ENCODE assay signal across 13 cellular contexts in the genomic region with DNA sequence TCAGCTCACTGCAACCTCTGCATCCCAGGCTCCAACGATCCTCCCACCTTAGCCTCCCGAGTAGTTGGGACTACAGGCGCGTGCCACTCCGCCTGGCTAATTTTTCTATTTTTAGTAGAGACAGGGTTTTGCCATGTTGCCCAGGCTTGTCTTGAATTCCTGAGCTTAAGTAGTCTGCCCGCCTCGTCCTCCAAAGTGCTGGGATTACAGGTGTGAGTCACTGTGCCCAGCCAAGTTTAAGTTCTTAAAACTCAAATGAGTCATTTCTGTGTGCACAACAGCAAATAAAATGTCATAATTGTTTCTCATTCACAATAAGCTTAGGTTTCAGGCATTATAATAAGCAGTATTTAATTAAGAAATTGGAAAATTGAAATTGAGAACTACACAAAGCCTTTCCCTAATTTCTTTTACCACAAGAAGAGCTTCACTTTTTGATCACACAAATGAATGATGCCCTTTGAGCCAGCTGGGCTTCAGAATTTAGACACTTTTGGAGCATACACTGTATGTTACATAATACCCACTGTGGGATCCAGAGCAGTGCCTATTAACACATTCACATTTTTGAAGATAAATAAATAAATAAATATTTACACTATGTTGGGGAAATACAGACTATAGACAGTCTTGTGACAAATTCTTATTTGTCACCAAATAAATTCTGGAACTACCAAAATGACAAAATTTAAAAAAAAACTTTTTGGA. TPM values are rescaled to one million over a fixed set of nuclear protein-coding genes. Genes with fewer than 3 reads are reported as not detected.
DNase-seq lines count a peak whose midpoint lies in the region; ATAC-seq, FAIRE-seq and TF ChIP-seq lines count a peak whose summit lies in the region.
"Had no signal": no experiment of that assay in that cellular context is flagged by ENCODE, and none has a peak within 500 bp of the region (broad histone marks: within the 10 kb centered on the region; RNA-seq: fewer than 3 reads in every experiment).

No MANE protein-coding gene starts in this region.

- H3K27ac Mint-ChIP-seq in naive thymus-derived CD8-positive, alpha-beta T cell: no peak overlapping the region

- TF ChIP-seq EP300 in K562 (IDR thresholded peaks at IDR 0.05; ENCODE audit: low read length): no peak

- H2AFZ ChIP-seq in K562 (ENCODE audit: low read depth, low read length): no peak overlapping the region

- no peak overlapping the region for H3K27ac ChIP-seq in K562 (ENCODE audit: extremely low read depth, low read depth, low read length)
- H3K27ac ChIP-seq: BLaER1 treated with 17β-estradiol and CSF1 and Interleukin-3, amounts not matched to agents 10 nM and 100 nM; KMS-11 had no signal

- H3K9me3 Mint-ChIP-seq in naive thymus-derived CD8-positive, alpha-beta T cell: no peaks in the 10 kb centered on the region
- H3K9me3 Mint-ChIP-seq: brain had no signal

- in situ Hi-C loops in K562 (cut with MboI): no loop called here

- H3K9me3 ChIP-seq in K562 (replicated peaks; ENCODE audit: control insufficient read depth, insufficient read depth, low read depth, low read length): no peaks in the 10 kb centered on the region
- H3K9me3 ChIP-seq: BLaER1 treated with 17β-estradiol and CSF1 and Interleukin-3, amounts not matched to agents 10 nM and 100 nM had no signal

- H3K4me1 ChIP-seq in K562 (replicated peaks in 1 of 2; ENCODE audit: control insufficient read depth in 2 of 2, insufficient read depth in 2 of 2, low read length in 2 of 2): peaks cover 0 to 4% of the 10 kb centered on the region in 2 experiments; a peak in 1 of 5 replicates
- H3K4me1 ChIP-seq: BLaER1 treated with 17β-estradiol and CSF1 and Interleukin-3, amounts not matched to agents 10 nM and 100 nM had no signal

- 18% methylated on average over 7 of the region's 7 CpGs for WGBS in K562 (ENCODE audit: insufficient coverage, low coverage, missing lambda C conversion rate)

- no TSS peak for BruUV-seq in K562 (replicated peaks; lab: Mats Ljungman, UMichigan)

- TF ChIP-seq CTCF in AG09309 (IDR thresholded peaks at IDR 0.05; ENCODE audit: control insufficient read depth, insufficient read depth, low read depth, low read length, missing control alignments): no peak
- TF ChIP-seq CTCF in K562 (IDR thresholded peaks at IDR 0.05 in 2 of 3, conservative IDR thresholded peaks at IDR 0.05 in 1 of 3; ENCODE audit: insufficient read depth in 2 of 3, low read depth in 1 of 3, low read length in 3 of 3): no peak

- no peaks in the 10 kb centered on the region for H3K27me3 ChIP-seq in K562 (ENCODE audit: control insufficient read depth in 2 of 2, insufficient read depth in 2 of 2, low read length in 2 of 2)
- H3K27me3 ChIP-seq: BLaER1 treated with 17β-estradiol and CSF1 and Interleukin-3, amounts not matched to agents 10 nM and 100 nM had no signal

- ATAC-seq in K562 (no peak), GM21717 (IDR thresholded peaks at IDR 0.05; ENCODE audit: unreplicated experiment) (no peak), HG03342 (IDR thresholded peaks at IDR 0.05; ENCODE audit: unreplicated experiment) (no peak), HG03159 (IDR thresholded peaks at IDR 0.05; ENCODE audit: unreplicated experiment) (no peak)
- no peak for ATAC-seq in naive thymus-derived CD8-positive, alpha-beta T cell
- ATAC-seq: GM12878 had no signal

- POLR2A ChIA-PET in K562 (lab: Yijun Ruan, JAX): no interaction called here
- POLR2A ChIA-PET in naive thymus-derived CD8-positive, alpha-beta T cell (lab: Charles Lee): interaction anchor here (1.0 kb wide), 1 partner anchor 160 kb away, joined by 3 read pairs; a partner anchor contains a TSS

- no peaks in the 10 kb centered on the region for H3K4me1 Mint-ChIP-seq in naive thymus-derived CD8-positive, alpha-beta T cell

- H3K36me3 Mint-ChIP-seq in naive thymus-derived CD8-positive, alpha-beta T cell: no peaks in the 10 kb centered on the region
- H3K36me3 Mint-ChIP-seq: brain had no signal

- no peaks in the 10 kb centered on the region for H3K9me1 ChIP-seq in K562 (ENCODE audit: control insufficient read depth, insufficient read depth, low read length)

- H3K4me3 ChIP-seq in AG09309 (ENCODE audit: control insufficient read depth, low read depth, low read length) (no peak overlapping the region), K562 (no peak overlapping the region)
- H3K4me3 ChIP-seq: BLaER1 treated with 17β-estradiol and CSF1 and Interleukin-3, amounts not matched to agents 10 nM and 100 nM; GM12878 had no signal

- CTCF ChIA-PET in K562 (lab: Yijun Ruan, JAX; ENCODE audit: low intra/inter-chr PET ratio): no interaction called here

- no peak for FAIRE-seq in K562 (lab: Jason Lieb, UNC)
- FAIRE-seq: GM12878 had no signal

- H3K79me2 ChIP-seq in K562 (ENCODE audit: control insufficient read depth, insufficient read depth, low read length): no peaks in the 10 kb centered on the region

- no peak overlapping the region for H3K4me3 Mint-ChIP-seq in naive thymus-derived CD8-positive, alpha-beta T cell
- H3K4me3 Mint-ChIP-seq: brain had no signal

- DNase-seq in AG09309 (ENCODE audit: low read depth) (peak; percentile 46), LHCN-M2 (ENCODE audit: low read depth) (peak; percentile 89), K562 (ENCODE audit: extremely low read depth in 1 of 4, low spot score in 3 of 4) (no peak), kidney glomerular epithelial cell (lab: John Stamatoyannopoulos, UW) (peak; percentile 34)
- no peak for DNase-seq in naive thymus-derived CD8-positive, alpha-beta T cell

- intact Hi-C loops in K562 (cut with micrococcal nuclease): loop anchor here (10.0 kb wide), 1 partner anchor 135 kb away; no protein-coding TSS in a partner anchor

- TF ChIP-seq POLR2A in K562 (conservative IDR thresholded peaks at IDR 0.05): no peak

- H4K20me1 ChIP-seq in K562 (replicated peaks; ENCODE audit: control insufficient read depth, insufficient read depth, low read length): no peaks in the 10 kb centered on the region
- H4K20me1 ChIP-seq: BLaER1 treated with 17β-estradiol and CSF1 and Interleukin-3, amounts not matched to agents 10 nM and 100 nM had no signal

- no peak overlapping the region for H3K4me2 ChIP-seq in K562 (ENCODE audit: insufficient read depth, low read length)
- H3K4me2 ChIP-seq: BLaER1 treated with 17β-estradiol and CSF1 and Interleukin-3, amounts not matched to agents 10 nM and 100 nM; KMS-11 had no signal

- no peaks in the 10 kb centered on the region for H3K36me3 ChIP-seq in K562 (ENCODE audit: control insufficient read depth, insufficient read depth, low read length)
- H3K36me3 ChIP-seq: BLaER1 treated with 17β-estradiol and CSF1 and Interleukin-3, amounts not matched to agents 10 nM and 100 nM had no signal

- TF ChIP-seq RAD21 in K562 (CRISPR knock-in tag; conservative IDR thresholded peaks at IDR 0.05 in 1 of 2, IDR thresholded peaks at IDR 0.05 in 1 of 2): no peak

- H3K9ac ChIP-seq in K562 (ENCODE audit: insufficient read depth in 1 of 2, low read depth in 2 of 2, low read length in 2 of 2): no peak overlapping the region
- H3K9ac ChIP-seq: BLaER1 treated with 17β-estradiol and CSF1 and Interleukin-3, amounts not matched to agents 10 nM and 100 nM; KMS-11 had no signal

- H3K27me3 Mint-ChIP-seq in naive thymus-derived CD8-positive, alpha-beta T cell: peaks cover 0 to 3% (median 2%) of the 10 kb centered on the region in 5 donors

RNA-seq across cellular contexts. Expression of a gene that starts 8.6 kb away (rescaled TPM):
- total RNA-seq in LHCN-M2 (2014; rRNA removed) (33.3 and 39.0 TPM in 2 replicates), K562 (2014; rRNA removed) (42.1 and 46.1 TPM in 2 replicates), K562 (2014; rRNA removed; fragmentation: Illumina TruSeq; extraction: Trizol) (36.2 and 40.9 TPM in 2 replicates), K562 (2015; rRNA removed; fragmentation: Illumina TruSeq; extraction: Trizol) (26.2 and 31.3 TPM in 2 replicates), K562 (2021) (29.5 and 30.3 TPM in 2 replicates)
- 13.0 TPM for polyA plus RNA-seq in LHCN-M2 (2012)
- total RNA-seq in K562 (2011; cell fraction: chromatin; rRNA removed; ENCODE audit: low replicate concordance): 10.7 and 35.3 TPM in 2 replicates
- total RNA-seq in K562 (2011; cell fraction: nucleolus; rRNA removed): 5.8 and 6.7 TPM in 2 replicates
- total RNA-seq in K562 (2011; cell fraction: nucleoplasm; rRNA removed): 14.2 and 21.4 TPM in 2 replicates
- polyA plus RNA-seq in K562 (2011; rRNA removed) (42.3 and 54.4 TPM in 2 replicates), K562 (2014; fragmentation: Illumina TruSeq; extraction: Trizol) (44.3 and 54.0 TPM in 2 replicates), K562 (2014; fragmentation: Nextera tagmentation; extraction: Ambion mirVana) (10 to 100 TPM; 12.3 to 13.0 TPM), K562 (2014; rRNA removed) (39.5 and 40.7 TPM in 2 replicates)
- polyA plus RNA-seq in K562 (2011; cell fraction: cytosol; rRNA removed): 18.1 and 31.4 TPM in 2 replicates
- polyA plus RNA-seq in K562 (2011; cell fraction: nucleus; rRNA removed): 14.6 and 24.3 TPM in 2 replicates
- 23.8 and 27.6 TPM in 2 replicates for polyA plus RNA-seq in K562 (2012)
- 53.5 and 57.6 TPM in 2 replicates for polyA minus RNA-seq in K562 (2011; rRNA and poly(A)+ RNA removed)
- 18.4 and 24.2 TPM in 2 replicates for polyA minus RNA-seq in K562 (2011; cell fraction: cytosol; rRNA and poly(A)+ RNA removed)
- polyA minus RNA-seq in K562 (2011; cell fraction: nucleus; rRNA and poly(A)+ RNA removed): 6.7 and 11.4 TPM in 2 replicates
- 10 to 100 TPM; 38.1 to 44.5 TPM for total RNA-seq in naive thymus-derived CD8-positive, alpha-beta T cell
- 10 to 100 TPM; 39.0 to 52.3 (median 42.0) TPM for polyA plus RNA-seq in naive thymus-derived CD8-positive, alpha-beta T cell

RNA-seq across cellular contexts. Expression of a gene that starts 50.5 kb away (rescaled TPM):
- total RNA-seq in LHCN-M2 (2014; rRNA removed): not detected in 2 replicates
- not detected for polyA plus RNA-seq in LHCN-M2 (2012)
- total RNA-seq in K562 (2011; cell fraction: chromatin; rRNA removed; ENCODE audit: low replicate concordance): not detected in 2 replicates
- not detected in 2 replicates for total RNA-seq in K562 (2011; cell fraction: nucleolus; rRNA removed)
- not detected in 2 replicates for total RNA-seq in K562 (2011; cell fraction: nucleoplasm; rRNA removed)
- total RNA-seq in K562 (2014; rRNA removed): not detected in 2 replicates
- total RNA-seq in K562 (2014; rRNA removed; fragmentation: Illumina TruSeq; extraction: Trizol): not detected in 2 replicates
- total RNA-seq in K562 (2015; rRNA removed; fragmentation: Illumina TruSeq; extraction: Trizol): not detected in 2 replicates
- not detected in 2 replicates for total RNA-seq in K562 (2021)
- polyA plus RNA-seq in K562 (2011; rRNA removed): not detected in 2 replicates
- 0.22 TPM in 1 of 2 replicates, not detected in the other for polyA plus RNA-seq in K562 (2011; cell fraction: cytosol; rRNA removed)
- not detected in 2 replicates for polyA plus RNA-seq in K562 (2011; cell fraction: nucleus; rRNA removed)
- not detected in 2 replicates for polyA plus RNA-seq in K562 (2012)
- polyA plus RNA-seq in K562 (2014; fragmentation: Illumina TruSeq; extraction: Trizol): not detected in 2 replicates
- polyA plus RNA-seq in K562 (2014; fragmentation: Nextera tagmentation; extraction: Ambion mirVana): under 1 TPM in 1 of 2 experiments, not detected in 1; 0.06 TPM
- not detected in 2 replicates for polyA plus RNA-seq in K562 (2014; rRNA removed)
- polyA minus RNA-seq in K562 (2011; rRNA and poly(A)+ RNA removed): not detected in 2 replicates
- not detected in 2 replicates for polyA minus RNA-seq in K562 (2011; cell fraction: cytosol; rRNA and poly(A)+ RNA removed)
- polyA minus RNA-seq in K562 (2011; cell fraction: nucleus; rRNA and poly(A)+ RNA removed): not detected in 2 replicates
- not detected for total RNA-seq in naive thymus-derived CD8-positive, alpha-beta T cell
- polyA plus RNA-seq in naive thymus-derived CD8-positive, alpha-beta T cell: not detected
- total RNA-seq: GM12878; T-helper 2 cell treated with Interferon-gamma antibody and Interleukin-4, amounts not matched to agents 100 ng/mL and 5 ng/mL, for 36 hours had no signal

Comparison
In these comparisons a context has a peak if more than half of its experiments do, and no peak if none do; other contexts are left out.
1. DNase-seq: peak in AG09309 (single experiment), LHCN-M2 (single experiment) and kidney glomerular epithelial cell (single experiment); none in K562 (0 of 4) and naive thymus-derived CD8-positive, alpha-beta T cell (0 of 10).